10 cellular contexts compared by ENCODE assay signal in the genomic region with DNA sequence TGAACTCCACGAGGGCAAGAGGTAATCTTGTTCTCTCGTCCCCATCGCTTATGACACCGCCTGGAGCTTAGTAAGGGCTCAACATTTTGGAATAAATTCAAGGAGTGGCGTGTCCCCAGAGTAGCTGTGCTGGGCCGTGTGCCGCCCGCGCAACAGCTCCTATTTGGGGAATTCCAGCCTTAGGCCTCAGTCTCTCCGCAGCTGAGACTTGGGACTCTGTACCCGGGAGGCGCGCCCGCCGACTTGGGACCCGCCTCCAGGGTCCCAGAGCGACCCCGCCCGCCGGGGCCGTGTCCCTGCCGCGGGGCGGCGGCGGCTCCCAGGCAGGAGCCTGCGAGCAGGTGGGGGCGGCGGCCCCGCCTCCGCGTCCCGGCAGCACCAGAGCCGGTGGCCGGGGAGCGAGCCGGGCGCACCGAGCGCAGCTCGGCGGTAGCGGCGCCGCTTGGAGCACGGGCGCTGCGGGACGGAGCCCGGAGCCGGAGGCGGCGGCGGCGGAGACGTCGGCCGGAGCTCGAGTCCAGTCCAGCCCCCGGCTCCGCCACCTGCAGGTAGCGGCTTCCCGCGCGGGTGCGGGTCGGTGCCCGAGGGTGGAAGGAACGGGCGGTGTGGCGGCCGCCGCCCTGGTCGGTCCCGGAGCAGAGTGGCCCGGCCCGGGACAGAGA. TPM values are rescaled to one million over a fixed set of nuclear protein-coding genes. Genes with fewer than 3 reads are reported as not detected.
A peak's percentile ranks its signal among the peaks of the same experiment; 100 is the strongest.
DNase-seq lines count a peak whose midpoint lies in the region; ATAC-seq, FAIRE-seq and TF ChIP-seq lines count a peak whose summit lies in the region.
"Had no signal": no experiment of that assay in that cellular context is flagged by ENCODE, and none has a peak within 500 bp of the region (broad histone marks: within the 10 kb centered on the region; RNA-seq: fewer than 3 reads in every experiment).

WIPF3 (plus strand) TSS at position 378 of the 662 bp plus-strand sequence. CDS start 28,217 bp downstream, outside the sequence.

- H3K4me3 Mint-ChIP-seq in activated CD4-positive, alpha-beta T cell treated with anti-CD3 and anti-CD28 coated beads, Interleukin-2, amount 10 ng/mL, durations not matched to agents 24 days and 14 days = peak within 1 kb of the TSS; percentile 26
- H3K4me3 Mint-ChIP-seq in astrocyte (ENCODE audit: unreplicated experiment) (peak within 1 kb of the TSS; percentile 83), immature natural killer cell (peak within 1 kb of the TSS in 4 of 5 donors; percentile 10 to 27 (median 22))

- no peak for TF ChIP-seq CTCF in astrocyte (IDR thresholded peaks at IDR 0.05; ENCODE audit: insufficient read depth, low read depth, low read length)

- no peaks in the 10 kb centered on the region for H3K36me3 ChIP-seq in astrocyte (ENCODE audit: insufficient read depth, low read length)

- ATAC-seq in GM18861 (IDR thresholded peaks at IDR 0.05; ENCODE audit: unreplicated experiment) = no peak
- no peak for ATAC-seq in HG03439 (IDR thresholded peaks at IDR 0.05; ENCODE audit: unreplicated experiment)

- H3K36me3 Mint-ChIP-seq in activated CD4-positive, alpha-beta T cell treated with anti-CD3 and anti-CD28 coated beads, Interleukin-2, amount 10 ng/mL, durations not matched to agents 24 days and 14 days (ENCODE audit: low read depth) = no peaks in the 10 kb centered on the region
- no peaks in the 10 kb centered on the region for H3K36me3 Mint-ChIP-seq in astrocyte (ENCODE audit: low read depth, unreplicated experiment)
- H3K36me3 Mint-ChIP-seq in immature natural killer cell = no peaks in the 10 kb centered on the region

- H3K9me3 Mint-ChIP-seq in activated CD4-positive, alpha-beta T cell treated with anti-CD3 and anti-CD28 coated beads, Interleukin-2, amount 10 ng/mL, durations not matched to agents 24 days and 14 days = no peaks in the 10 kb centered on the region
- H3K9me3 Mint-ChIP-seq in astrocyte (ENCODE audit: unreplicated experiment) (no peaks in the 10 kb centered on the region), immature natural killer cell (no peaks in the 10 kb centered on the region)

- H3K27me3 ChIP-seq in astrocyte (ENCODE audit: insufficient read depth, low read length) = peaks cover 76% of the 10 kb centered on the region

- peaks cover 2% of the 10 kb centered on the region for H3K4me1 Mint-ChIP-seq in activated CD4-positive, alpha-beta T cell treated with anti-CD3 and anti-CD28 coated beads, Interleukin-2, amount 10 ng/mL, durations not matched to agents 24 days and 14 days
- H3K4me1 Mint-ChIP-seq in astrocyte (ENCODE audit: low read depth, unreplicated experiment) (peaks cover 12% of the 10 kb centered on the region), immature natural killer cell (peaks cover 10% of the 10 kb centered on the region in 2 donors)

- DNase-seq in activated CD4-positive, alpha-beta T cell treated with anti-CD3 and anti-CD28 coated beads, Interleukin-2, amount 10 ng/mL, durations not matched to agents 24 days and 14 days = no peak
- DNase-seq in activated CD4-positive, alpha-beta T cell treated with anti-CD3 and anti-CD28 coated beads, Interleukin-2, amount 50 U/mL, for 48 hours = no peak
- no peak for DNase-seq in astrocyte (ENCODE audit: low read depth)
- DNase-seq in immature natural killer cell = no peak
- no peak for DNase-seq in SIG-M5 treated with dmso at 0.1 percent for 504 hours (lab: John Stamatoyannopoulos, UW; ENCODE audit: unreplicated experiment)

- peak within 1 kb of the TSS; percentile 28 for H3K4me3 ChIP-seq in astrocyte (ENCODE audit: insufficient read depth, low read depth, low read length)
- peak within 1 kb of the TSS; percentile 6 to 48 (median 26) for H3K4me3 ChIP-seq in skin epidermis

- H3K27ac Mint-ChIP-seq in activated CD4-positive, alpha-beta T cell treated with anti-CD3 and anti-CD28 coated beads, Interleukin-2, amount 10 ng/mL, durations not matched to agents 24 days and 14 days = no peak within 1 kb of the TSS
- H3K27ac Mint-ChIP-seq in astrocyte (ENCODE audit: unreplicated experiment) (no peak within 1 kb of the TSS), immature natural killer cell (no peak within 1 kb of the TSS)

- H3K79me2 ChIP-seq in astrocyte (ENCODE audit: insufficient read depth, low read length) = no peaks in the 10 kb centered on the region

- peaks cover 8% of the 10 kb centered on the region for H3K4me1 ChIP-seq in astrocyte (ENCODE audit: insufficient read depth, low read length)

- peaks cover 66% of the 10 kb centered on the region for H3K27me3 Mint-ChIP-seq in activated CD4-positive, alpha-beta T cell treated with anti-CD3 and anti-CD28 coated beads, Interleukin-2, amount 10 ng/mL, durations not matched to agents 24 days and 14 days
- H3K27me3 Mint-ChIP-seq in astrocyte (ENCODE audit: low read depth, unreplicated experiment) (peaks cover 58% of the 10 kb centered on the region), immature natural killer cell (ENCODE audit: low read depth in 3 of 3) (peaks cover 9 to 40% (median 33%) of the 10 kb centered on the region in 3 donors)

- H2AFZ ChIP-seq in astrocyte (ENCODE audit: low read depth, low read length) = peak within 1 kb of the TSS; percentile 34

- H3K9me3 ChIP-seq in astrocyte (ENCODE audit: insufficient read depth, low read depth, low read length) = no peaks in the 10 kb centered on the region

- no peak within 1 kb of the TSS for H3K9ac ChIP-seq in astrocyte (ENCODE audit: low read length)

- H3K27ac ChIP-seq in astrocyte (ENCODE audit: low read depth, low read length) = no peak within 1 kb of the TSS
- peak within 1 kb of the TSS in 1 of 21 experiments; percentile 39 for H3K27ac ChIP-seq in skin epidermis

- intact Hi-C loops in activated CD4-positive, alpha-beta T cell treated with anti-CD3 and anti-CD28 coated beads, Interleukin-2, amount 10 ng/mL, durations not matched to agents 24 days and 14 days (cut with micrococcal nuclease) = no loop called here

- FAIRE-seq in astrocyte (lab: Jason Lieb, UNC) = no peak
- FAIRE-seq: G401.6, TTC549 had no signal

- peak within 1 kb of the TSS; percentile 82 for H3K4me2 ChIP-seq in astrocyte (ENCODE audit: low read length)

- H4K20me1 ChIP-seq in astrocyte (ENCODE audit: insufficient read depth, low read length) = no peaks in the 10 kb centered on the region

RNA-seq across cellular contexts. Expression of gene WIPF3, which starts in this region (rescaled TPM):
- total RNA-seq in activated CD4-positive, alpha-beta T cell treated with anti-CD3 and anti-CD28 coated beads, Interleukin-2, amount 10 ng/mL, durations not matched to agents 24 days and 14 days = not detected in 2 replicates
- 0.87 and 1.0 TPM in 2 replicates for total RNA-seq in astrocyte
- not detected for polyA plus RNA-seq in immature natural killer cell

Comparison
In these comparisons a context has a peak if more than half of its experiments do, and no peak if none do; other contexts are left out.
1. H3K4me3 Mint-ChIP-seq: peak in every context shown above with its lines; median percentile 83 in astrocyte; 26 in activated CD4-positive, alpha-beta T cell treated with anti-CD3 and anti-CD28 coated beads, Interleukin-2, amount 10 ng/mL, durations not matched to agents 24 days and 14 days; 22 in immature natural killer cell.